In the genomic region with DNA sequence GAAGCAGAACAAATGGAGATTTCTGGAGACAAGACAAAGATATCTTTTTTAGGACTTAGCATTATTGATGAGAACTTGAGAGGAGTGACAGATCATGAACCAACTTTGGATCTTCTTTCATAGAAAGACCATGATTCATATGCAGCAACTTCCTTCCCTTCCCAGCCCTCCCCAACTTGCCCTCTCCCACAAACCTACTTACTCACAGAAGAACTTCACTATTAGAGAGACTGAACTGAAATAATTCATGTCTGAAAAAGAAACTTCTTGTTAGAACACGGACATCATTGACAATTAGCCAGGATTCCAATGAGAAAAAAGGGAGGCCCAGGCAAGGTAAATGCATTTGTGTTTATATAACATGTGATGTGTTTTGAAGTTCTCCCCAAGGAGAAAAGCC, we compare ENCODE assay signal across 1 cellular context.
TF ChIP-seq lines count a peak whose summit lies in the region.

No MANE protein-coding gene starts in this region.

TF ChIP-seq in IMR-90, 13 proteins besides CTCF, POLR2A, EP300 and RAD21 (continued from another document):
- TF ChIP-seq, protein P1, sequence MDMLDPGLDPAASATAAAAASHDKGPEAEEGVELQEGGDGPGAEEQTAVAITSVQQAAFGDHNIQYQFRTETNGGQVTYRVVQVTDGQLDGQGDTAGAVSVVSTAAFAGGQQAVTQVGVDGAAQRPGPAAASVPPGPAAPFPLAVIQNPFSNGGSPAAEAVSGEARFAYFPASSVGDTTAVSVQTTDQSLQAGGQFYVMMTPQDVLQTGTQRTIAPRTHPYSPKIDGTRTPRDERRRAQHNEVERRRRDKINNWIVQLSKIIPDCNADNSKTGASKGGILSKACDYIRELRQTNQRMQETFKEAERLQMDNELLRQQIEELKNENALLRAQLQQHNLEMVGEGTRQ (IDR thresholded peaks at IDR 0.05; ENCODE audit: low read depth, low read length) = no peak
- TF ChIP-seq SMC3 (IDR thresholded peaks at IDR 0.05; ENCODE audit: low read depth, low read length) (no peak), MXI1 (IDR thresholded peaks at IDR 0.05; ENCODE audit: borderline replicate concordance, low read depth, low read length) (no peak), CHD1 (IDR thresholded peaks at IDR 0.05; ENCODE audit: low read depth, low read length) (no peak), MAZ (IDR thresholded peaks at IDR 0.05; ENCODE audit: borderline replicate concordance, low read depth, low read length) (no peak), BHLHE40 (IDR thresholded peaks at IDR 0.05; ENCODE audit: low read depth, low read length) (no peak), NFE2L2 (IDR thresholded peaks at IDR 0.05; ENCODE audit: low read depth, low read length) (no peak), MAFK (IDR thresholded peaks at IDR 0.05; ENCODE audit: low read depth, low read length) (no peak), RFX5 (IDR thresholded peaks at IDR 0.05; ENCODE audit: low read depth, low read length) (no peak)
